In the genomic region with DNA sequence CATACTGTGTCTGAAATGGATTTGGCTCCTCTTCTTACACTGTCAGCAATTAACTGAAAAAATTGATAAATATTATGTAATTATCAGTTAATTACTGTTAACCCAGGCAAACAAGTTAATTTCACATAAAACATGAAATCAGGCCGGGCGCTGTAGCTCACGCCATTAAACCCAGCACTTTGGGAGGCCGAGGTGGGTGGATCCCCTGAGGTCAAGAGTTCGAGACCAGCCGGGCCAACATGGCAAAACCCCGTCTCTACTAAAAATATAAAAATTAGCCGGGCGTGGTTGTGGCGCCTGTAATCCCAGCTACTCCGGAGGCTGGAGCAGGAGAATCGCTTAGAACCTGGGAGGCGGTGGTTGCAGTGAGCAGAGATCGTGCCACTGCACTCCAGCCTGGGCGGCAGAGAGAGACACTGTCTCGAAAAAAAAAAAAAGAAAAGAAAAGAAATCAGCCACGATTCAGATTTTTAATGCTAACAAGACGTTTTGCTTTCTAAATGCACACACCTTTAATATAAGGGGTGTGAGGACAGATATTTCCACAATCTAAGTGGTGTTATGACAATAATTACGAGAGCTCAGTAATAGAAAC, we compare ENCODE assay signal across 8 cellular contexts. TPM values are rescaled to one million over a fixed set of nuclear protein-coding genes. Genes with fewer than 3 reads are reported as not detected.
DNase-seq lines count a peak whose midpoint lies in the region; ATAC-seq and TF ChIP-seq lines count a peak whose summit lies in the region.

No MANE protein-coding gene starts in this region.

- H3K4me1 Mint-ChIP-seq in stimulated activated naive CD8-positive, alpha-beta T cell treated with anti-CD3 and anti-CD28 coated beads, Interleukin-15, Interleukin-2, amounts not matched to agents 100 ng/mL and 50 ng/mL, for 24 hours (ENCODE audit: low read depth), result peaks cover 53% of the 10 kb centered on the region

- DNase-seq in stimulated activated naive CD8-positive, alpha-beta T cell treated with anti-CD3 and anti-CD28 coated beads, Interleukin-15, Interleukin-2, amounts not matched to agents 100 U/mL and 50 U/mL, for 24 hours, result no peak
- DNase-seq in brain microvascular endothelial cell (no peak), lung (ENCODE audit: low spot score) (no peak), aorta (no peak), left colon (no peak), SIG-M5 (lab: John Stamatoyannopoulos, UW) (no peak), Kasumi-1 (lab: John Stamatoyannopoulos, UW) (no peak)

- H3K4me1 ChIP-seq in lung (ENCODE audit: control insufficient read depth in 2 of 2, insufficient read depth in 2 of 2, low read length in 2 of 2) (peaks cover 0 to 3% of the 10 kb centered on the region in 2 donors), aorta (ENCODE audit: control insufficient read depth in 1 of 2, insufficient read depth in 2 of 2, low read length in 2 of 2) (peaks cover 0 to 4% of the 10 kb centered on the region in 2 donors)

- H3K27ac Mint-ChIP-seq in stimulated activated naive CD8-positive, alpha-beta T cell treated with anti-CD3 and anti-CD28 coated beads, Interleukin-15, Interleukin-2, amounts not matched to agents 100 ng/mL and 50 ng/mL, for 24 hours, result peak overlapping the region; percentile 85

- no peak for TF ChIP-seq CTCF in brain microvascular endothelial cell (IDR thresholded peaks at IDR 0.05; ENCODE audit: low read depth, low read length, missing control alignments)
- no peak for TF ChIP-seq CTCF in lung (IDR thresholded peaks at IDR 0.05; ENCODE audit: control extremely low read depth, extremely low read depth)

- no peaks in the 10 kb centered on the region for H3K27me3 Mint-ChIP-seq in stimulated activated naive CD8-positive, alpha-beta T cell treated with anti-CD3 and anti-CD28 coated beads, Interleukin-15, Interleukin-2, amounts not matched to agents 100 ng/mL and 50 ng/mL, for 24 hours

- H3K36me3 Mint-ChIP-seq in stimulated activated naive CD8-positive, alpha-beta T cell treated with anti-CD3 and anti-CD28 coated beads, Interleukin-15, Interleukin-2, amounts not matched to agents 100 ng/mL and 50 ng/mL, for 24 hours (ENCODE audit: low read depth), result no peaks in the 10 kb centered on the region

- in situ Hi-C loops in brain microvascular endothelial cell (cut with HindIII; ENCODE audit: low pct_ligation_motif_present, low sequenced_read_pairs), result no loop called here

- intact Hi-C loops in aorta (cut with DNase I) (loop anchor here (2.0 to 10.0 kb wide), 3 partner anchors 21 to 159 kb away; a partner anchor contains a TSS), left colon (cut with DNase I, micrococcal nuclease) (no loop called here)

- H3K27me3 ChIP-seq in brain microvascular endothelial cell (replicated peaks) (no peaks in the 10 kb centered on the region), lung (ENCODE audit: control insufficient read depth, insufficient read depth) (no peaks in the 10 kb centered on the region), aorta (ENCODE audit: control insufficient read depth in 1 of 2, insufficient read depth in 2 of 2, low read length in 1 of 2) (no peaks in the 10 kb centered on the region)

- H3K36me3 ChIP-seq in brain microvascular endothelial cell (replicated peaks) (no peaks in the 10 kb centered on the region), lung (ENCODE audit: control insufficient read depth in 2 of 2, insufficient read depth in 2 of 2, low read length in 2 of 2) (no peaks in the 10 kb centered on the region), aorta (ENCODE audit: control insufficient read depth in 1 of 2, insufficient read depth in 2 of 2, low read length in 1 of 2) (no peaks in the 10 kb centered on the region)

- ATAC-seq in stimulated activated naive CD8-positive, alpha-beta T cell treated with anti-CD3 and anti-CD28 coated beads, Interleukin-15, Interleukin-2, amounts not matched to agents 100 U/mL and 50 U/mL, for 24 hours, result no peak
- ATAC-seq in lung (ENCODE audit: insufficient read depth, low FRiP score) (no peak), aorta (ENCODE audit: low FRiP score) (no peak), left colon (no peak)

- H3K27ac ChIP-seq in brain microvascular endothelial cell, result peak overlapping the region; percentile 76
- H3K27ac ChIP-seq in lung (ENCODE audit: low read depth in 1 of 2, low read length in 1 of 2), result peak overlapping the region; percentile 40 to 95
- H3K27ac ChIP-seq in aorta (ENCODE audit: low read depth in 1 of 2, low read length in 2 of 2), result no peak overlapping the region

- peak overlapping the region; percentile 91 for H3K4me3 Mint-ChIP-seq in stimulated activated naive CD8-positive, alpha-beta T cell treated with anti-CD3 and anti-CD28 coated beads, Interleukin-15, Interleukin-2, amounts not matched to agents 100 ng/mL and 50 ng/mL, for 24 hours

- 33 to 45% methylated on average over 19 of the region's 19 CpGs for WGBS in lung, 2 donors
- WGBS in aorta, 2 donors, result 25 to 27% methylated on average over 19 of the region's 19 CpGs

- H3K9me3 ChIP-seq in lung (ENCODE audit: control insufficient read depth in 2 of 2, insufficient read depth in 1 of 2, low read length in 1 of 2) (no peaks in the 10 kb centered on the region), aorta (ENCODE audit: control insufficient read depth, low read length) (no peaks in the 10 kb centered on the region)

- no peaks in the 10 kb centered on the region for H3K9me3 Mint-ChIP-seq in stimulated activated naive CD8-positive, alpha-beta T cell treated with anti-CD3 and anti-CD28 coated beads, Interleukin-15, Interleukin-2, amounts not matched to agents 100 ng/mL and 50 ng/mL, for 24 hours

- peak overlapping the region; percentile 84 for H3K4me3 ChIP-seq in brain microvascular endothelial cell (ENCODE audit: low read depth, low read length)
- H3K4me3 ChIP-seq in lung, result peak overlapping the region; percentile 81
- peak overlapping the region; percentile 34 to 73 for H3K4me3 ChIP-seq in aorta (ENCODE audit: low read length in 2 of 2)

RNA-seq across cellular contexts. Expression of a gene that starts 0.5 kb away (rescaled TPM):
- total RNA-seq in lung (10 to 100 TPM; 13.1 to 25.2 TPM), aorta (10 to 100 TPM; 17.6 to 22.8 TPM), left colon (10 to 100 TPM; 41.9 to 48.8 TPM)
- polyA plus RNA-seq in lung (10 to 100 TPM in 1 of 2 donors, 1 to 10 TPM in 1; 8.9 to 13.8 TPM), aorta (10 to 100 TPM; 13.6 to 13.9 TPM)

RNA-seq across cellular contexts. Expression of a gene that starts 21.3 kb away (rescaled TPM):
- 10 to 100 TPM in 1 of 2 donors, 1 to 10 TPM in 1; 3.3 to 10.5 TPM for total RNA-seq in lung
- polyA plus RNA-seq in lung, result 1 to 10 TPM; 2.7 to 5.0 TPM
- 1 to 10 TPM; 4.3 to 6.0 TPM for total RNA-seq in aorta
- polyA plus RNA-seq in aorta, result 1 to 10 TPM in 1 of 2 donors, under 1 TPM in 1; 1.00 to 1.5 TPM
- total RNA-seq in left colon, result 1 to 10 TPM; 2.1 to 3.5 TPM

RNA-seq across cellular contexts. Expression of a gene that starts 21.8 kb away (rescaled TPM):
- total RNA-seq in lung, result 100 to 1,000 TPM in 1 of 2 donors, 10 to 100 TPM in 1; 38.3 to 107 TPM
- polyA plus RNA-seq in lung, result 10 to 100 TPM; 15.5 to 20.9 TPM
- 10 to 100 TPM; 71.7 to 95.3 TPM for total RNA-seq in aorta
- 10 to 100 TPM in 1 of 2 donors, 1 to 10 TPM in 1; 8.0 to 27.0 TPM for polyA plus RNA-seq in aorta
- total RNA-seq in left colon, result 10 to 100 TPM; 41.3 to 42.1 TPM

Comparison
In these comparisons a context has a peak if more than half of its experiments do, and no peak if none do; other contexts are left out.
1. H3K27ac ChIP-seq: peak in brain microvascular endothelial cell (single experiment) and lung (2 of 2); none in aorta (0 of 2).
2. intact Hi-C loops: an anchor here in aorta (2.0 to 10.0 kb wide); none called in left colon.
3. Peak in every context shown above with its lines, with median percentiles within 50 percentile points of each other: H3K4me3 ChIP-seq.